ENCODE assay signal across 8 cellular contexts in the genomic region with DNA sequence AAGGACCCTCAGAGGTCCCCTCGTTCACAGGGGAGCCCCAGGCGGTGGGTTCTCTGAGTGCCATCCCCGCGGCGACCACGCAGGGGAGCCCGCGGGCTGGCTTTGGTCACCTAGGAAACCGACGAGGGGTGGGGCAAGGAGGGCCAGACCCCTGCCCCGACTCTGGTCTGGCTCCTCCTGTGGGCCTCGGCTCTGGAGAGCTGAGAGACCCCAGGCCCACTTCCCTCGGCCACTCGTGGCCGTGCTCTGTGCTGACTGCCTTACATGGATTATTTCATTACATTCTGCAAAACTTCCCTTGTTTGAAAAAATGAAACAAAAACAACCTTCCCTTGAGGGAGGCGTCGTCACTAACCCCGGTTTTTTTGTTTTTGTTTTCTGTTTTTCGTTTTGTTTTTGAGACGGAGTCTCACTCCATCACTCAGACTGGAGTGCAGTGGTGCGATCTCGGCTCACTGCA. TPM values are rescaled to one million over a fixed set of nuclear protein-coding genes. Genes with fewer than 3 reads are reported as not detected.
DNase-seq lines count a peak whose midpoint lies in the region; ATAC-seq, FAIRE-seq and TF ChIP-seq lines count a peak whose summit lies in the region.

No MANE protein-coding gene starts in this region.

- H3K27ac ChIP-seq in left ventricle myocardium inferior (replicated peaks) (peak overlapping the region; percentile 46), small intestine (ENCODE audit: low read depth in 1 of 2, low read length in 1 of 2) (peak overlapping the region in 1 of 2 donors; percentile 85)

- H3K9me3 ChIP-seq in left ventricle myocardium inferior (replicated peaks) = peaks cover 28% of the 10 kb centered on the region
- H3K9me3 ChIP-seq in small intestine (ENCODE audit: control insufficient read depth, low read depth) = peaks cover 2% of the 10 kb centered on the region

- peak overlapping the region; percentile 75 for H3K4me3 Mint-ChIP-seq in activated naive CD4-positive, alpha-beta T cell treated with anti-CD3 and anti-CD28 coated beads, Interleukin-2, amount 10 ng/mL, durations not matched to agents 7 days and 5 days

- DNase-seq in GM12891 (ENCODE audit: insufficient read length, low spot score) = peak; percentile 70
- peak; percentile 35 for DNase-seq in RPMI7951 (ENCODE audit: low read depth)
- DNase-seq in activated naive CD4-positive, alpha-beta T cell treated with anti-CD3 and anti-CD28 coated beads, Interleukin-2, amount 10 ng/mL, durations not matched to agents 7 days and 5 days = peak; percentile 79
- peak; percentile 42 for DNase-seq in left ventricle myocardium inferior
- peak; percentile 37 for DNase-seq in small intestine
- no peak for DNase-seq in NCI-H187 treated with DMSO at 0.1 percent for 48 hours (lab: John Stamatoyannopoulos, UW)
- no peak for DNase-seq in LoVo (ENCODE audit: low spot score)

- H3K9me3 Mint-ChIP-seq in activated naive CD4-positive, alpha-beta T cell treated with anti-CD3 and anti-CD28 coated beads, Interleukin-2, amount 10 ng/mL, durations not matched to agents 7 days and 5 days = peaks cover 16% of the 10 kb centered on the region

- CTCF ChIA-PET in activated naive CD4-positive, alpha-beta T cell treated with anti-CD3 and anti-CD28 coated beads, Interleukin-2, amount 10 ng/mL, durations not matched to agents 7 days and 5 days (lab: Charles Lee) = interaction anchor here (0.9 to 4.1 kb wide), 12 partner anchors 9 to 190 kb away, joined by 3 to 26 read pairs (median 6); partner anchors contain the start of gene CYTH4

- peaks cover 26% of the 10 kb centered on the region for H3K4me1 Mint-ChIP-seq in activated naive CD4-positive, alpha-beta T cell treated with anti-CD3 and anti-CD28 coated beads, Interleukin-2, amount 10 ng/mL, durations not matched to agents 7 days and 5 days

- H3K36me3 Mint-ChIP-seq in activated naive CD4-positive, alpha-beta T cell treated with anti-CD3 and anti-CD28 coated beads, Interleukin-2, amount 10 ng/mL, durations not matched to agents 7 days and 5 days = peaks cover 7% of the 10 kb centered on the region

- FAIRE-seq in GM12891 (lab: Jason Lieb, UNC) = peak; percentile 96
- no peak for FAIRE-seq in small intestine (lab: Jason Lieb, UNC)

- peak overlapping the region; percentile 90 for H3K27ac Mint-ChIP-seq in activated naive CD4-positive, alpha-beta T cell treated with anti-CD3 and anti-CD28 coated beads, Interleukin-2, amount 10 ng/mL, durations not matched to agents 7 days and 5 days

- ATAC-seq in HG02798 (IDR thresholded peaks at IDR 0.05; ENCODE audit: poor library complexity, unreplicated experiment) = peak; percentile 88

- no peak for TF ChIP-seq POLR2A in GM12891 (IDR thresholded peaks at IDR 0.05; ENCODE audit: low read depth, low read length)

- WGBS in small intestine, 3 donors = 6 to 8% (median 7%) methylated on average over 22 of the region's 22 CpGs

- H3K27me3 ChIP-seq in left ventricle myocardium inferior (ENCODE audit: low read depth) = peaks cover 91% of the 10 kb centered on the region
- no peaks in the 10 kb centered on the region for H3K27me3 ChIP-seq in small intestine (ENCODE audit: control insufficient read depth in 2 of 2, insufficient read depth in 2 of 2, low read length in 2 of 2)

- H3K4me3 ChIP-seq in left ventricle myocardium inferior = peak overlapping the region; percentile 55
- H3K4me3 ChIP-seq in small intestine (ENCODE audit: low read depth in 1 of 2, low read length in 2 of 2) = peak overlapping the region in 1 of 2 donors; percentile 30

- H3K36me3 ChIP-seq in left ventricle myocardium inferior (no peaks in the 10 kb centered on the region), small intestine (ENCODE audit: control insufficient read depth in 2 of 2, insufficient read depth in 2 of 2, low read length in 2 of 2) (no peaks in the 10 kb centered on the region)

- H3K4me1 ChIP-seq in left ventricle myocardium inferior (peaks cover 6% of the 10 kb centered on the region), small intestine (ENCODE audit: control insufficient read depth in 2 of 2, insufficient read depth in 1 of 2, low read depth in 1 of 2, low read length in 1 of 2) (no peaks in the 10 kb centered on the region)

- intact Hi-C loops in left ventricle myocardium inferior (cut with micrococcal nuclease) = no loop called here

- peak; percentile 70 for TF ChIP-seq CTCF in left ventricle myocardium inferior (IDR thresholded peaks at IDR 0.05; ENCODE audit: borderline replicate concordance)

- H3K27me3 Mint-ChIP-seq in activated naive CD4-positive, alpha-beta T cell treated with anti-CD3 and anti-CD28 coated beads, Interleukin-2, amount 10 ng/mL, durations not matched to agents 7 days and 5 days = peaks cover 60% of the 10 kb centered on the region

TF ChIP-seq in GM12891, 5 proteins besides CTCF, POLR2A, EP300 and RAD21:
- TF ChIP-seq POLR2AphosphoS5 (IDR thresholded peaks at IDR 0.05; ENCODE audit: low read depth, low read length) (no peak), POU2F2 (IDR thresholded peaks at IDR 0.05; ENCODE audit: low read depth, low read length) (no peak), PAX5 (IDR thresholded peaks at IDR 0.05; ENCODE audit: insufficient read depth, low read length, severe bottlenecking) (no peak), TAF1 (IDR thresholded peaks at IDR 0.05; ENCODE audit: low read depth, low read length) (no peak), SPI1 (IDR thresholded peaks at IDR 0.05; ENCODE audit: low read depth, low read length) (no peak)

RNA-seq across cellular contexts. Expression of gene CYTH4, which starts 15.2 kb away (rescaled TPM):
- polyA plus RNA-seq in GM12891 (2012; ENCODE audit: low read depth, missing spikeins) = 12.4 TPM
- 1.2 and 1.6 TPM in 2 replicates for total RNA-seq in RPMI7951 (2014; rRNA removed; shearing (Covaris generic))
- total RNA-seq in left ventricle myocardium inferior = 4.8 TPM
- 1 to 10 TPM; 1.1 to 5.4 (median 3.3) TPM for polyA plus RNA-seq in small intestine

RNA-seq across cellular contexts. Expression of gene RAC2, which starts 23.1 kb away (rescaled TPM):
- 448 TPM for polyA plus RNA-seq in GM12891 (2012; ENCODE audit: low read depth, missing spikeins)
- 138 and 151 TPM in 2 replicates for total RNA-seq in RPMI7951 (2014; rRNA removed; shearing (Covaris generic))
- 1.8 TPM for total RNA-seq in left ventricle myocardium inferior
- 10 to 100 TPM; 12.1 to 41.1 (median 29.3) TPM for polyA plus RNA-seq in small intestine

RNA-seq across cellular contexts. Expression of gene SSTR3, which starts 54.9 kb away (rescaled TPM):
- 3.7 TPM for polyA plus RNA-seq in GM12891 (2012; ENCODE audit: low read depth, missing spikeins)
- not detected in 2 replicates for total RNA-seq in RPMI7951 (2014; rRNA removed; shearing (Covaris generic))
- not detected for total RNA-seq in left ventricle myocardium inferior
- under 1 TPM in 1 of 3 donors, not detected in 2; 0.09 TPM for polyA plus RNA-seq in small intestine

Comparison
In these comparisons a context has a peak if more than half of its experiments do, and no peak if none do; other contexts are left out.
1. DNase-seq: peak in GM12891 (single experiment), RPMI7951 (single experiment), activated naive CD4-positive, alpha-beta T cell treated with anti-CD3 and anti-CD28 coated beads, Interleukin-2, amount 10 ng/mL, durations not matched to agents 7 days and 5 days (single experiment), left ventricle myocardium inferior (single experiment) and small intestine (single experiment); none in NCI-H187 treated with DMSO at 0.1 percent for 48 hours (single experiment) and LoVo (single experiment).
2. RNA of gene RAC2, which starts 23.1 kb away (total RNA-seq): 138 to 151 TPM in RPMI7951; 1.8 TPM in left ventricle myocardium inferior (single experiment); every median in the first group is over 10 times any median in the second.